ENCODE assay signal across 9 cellular contexts in genomic region chr20:10603971-10604864, GRCh38.
A peak's percentile ranks its signal among the peaks of the same experiment; 100 is the strongest.
DNase-seq lines count a peak whose midpoint lies in the region; ATAC-seq and TF ChIP-seq lines count a peak whose summit lies in the region.
"Had no signal": no experiment of that assay in that cellular context is flagged by ENCODE, and none has a peak within 500 bp of the region (broad histone marks: within the 10 kb centered on the region; RNA-seq: fewer than 3 reads in every experiment).

No MANE protein-coding gene starts in this region.

- no peak overlapping the region for H3K4me3 Mint-ChIP-seq in stimulated activated naive CD8-positive, alpha-beta T cell treated with anti-CD3 and anti-CD28 coated beads, Interleukin-15, amount 100 ng/mL, for 72 hours

- no peak for TF ChIP-seq CTCF in kidney epithelial cell (IDR thresholded peaks at IDR 0.05; ENCODE audit: insufficient read depth, low read length, poor library complexity, severe bottlenecking)

- H3K27me3 ChIP-seq in kidney epithelial cell (ENCODE audit: control insufficient read depth, insufficient read depth, low read length): no peaks in the 10 kb centered on the region

- peaks cover 6% of the 10 kb centered on the region for H3K4me1 Mint-ChIP-seq in stimulated activated naive CD8-positive, alpha-beta T cell treated with anti-CD3 and anti-CD28 coated beads, Interleukin-15, amount 100 ng/mL, for 72 hours

- H3K9me3 Mint-ChIP-seq in stimulated activated naive CD8-positive, alpha-beta T cell treated with anti-CD3 and anti-CD28 coated beads, Interleukin-15, amount 100 ng/mL, for 72 hours: no peaks in the 10 kb centered on the region

- DNase-seq in HuH-7 (ENCODE audit: low spot score) (peak; percentile 75), brain pericyte (ENCODE audit: low read depth, low spot score) (peak; percentile 83), kidney epithelial cell (ENCODE audit: low read depth) (peak; percentile 80), superior temporal gyrus (ENCODE audit: extremely low spot score) (peak; percentile 38), NCI-H345 (lab: John Stamatoyannopoulos, UW) (no peak)
- no peak for DNase-seq in stimulated activated naive CD8-positive, alpha-beta T cell treated with anti-CD3 and anti-CD28 coated beads, Interleukin-15, amount 100 ng/mL, for 72 hours
- DNase-seq: GOT3 had no signal

- peaks cover under 1% of the 10 kb centered on the region for H3K36me3 ChIP-seq in kidney epithelial cell (ENCODE audit: control insufficient read depth, insufficient read depth, low read length)

- ATAC-seq in stimulated activated naive CD8-positive, alpha-beta T cell treated with anti-CD3 and anti-CD28 coated beads, Interleukin-15, amount 100 ng/mL, for 72 hours: no peak
- ATAC-seq in HG02885 (IDR thresholded peaks at IDR 0.05; ENCODE audit: poor library complexity, unreplicated experiment): no peak
- ATAC-seq in HG03139 (IDR thresholded peaks at IDR 0.05; ENCODE audit: unreplicated experiment): no peak

- no peak overlapping the region for H3K4me3 ChIP-seq in kidney epithelial cell (ENCODE audit: low read depth, low read length)

- no peak overlapping the region for H3K27ac Mint-ChIP-seq in stimulated activated naive CD8-positive, alpha-beta T cell treated with anti-CD3 and anti-CD28 coated beads, Interleukin-15, amount 100 ng/mL, for 72 hours

- no peaks in the 10 kb centered on the region for H3K27me3 Mint-ChIP-seq in stimulated activated naive CD8-positive, alpha-beta T cell treated with anti-CD3 and anti-CD28 coated beads, Interleukin-15, amount 100 ng/mL, for 72 hours

Comparison
In these comparisons a context has a peak if more than half of its experiments do, and no peak if none do; other contexts are left out.
1. DNase-seq: peak in HuH-7 (single experiment), brain pericyte (single experiment), kidney epithelial cell (single experiment) and superior temporal gyrus (single experiment); none in stimulated activated naive CD8-positive, alpha-beta T cell treated with anti-CD3 and anti-CD28 coated beads, Interleukin-15, amount 100 ng/mL, for 72 hours (0 of 2) and NCI-H345 (single experiment).